In the genomic region with DNA sequence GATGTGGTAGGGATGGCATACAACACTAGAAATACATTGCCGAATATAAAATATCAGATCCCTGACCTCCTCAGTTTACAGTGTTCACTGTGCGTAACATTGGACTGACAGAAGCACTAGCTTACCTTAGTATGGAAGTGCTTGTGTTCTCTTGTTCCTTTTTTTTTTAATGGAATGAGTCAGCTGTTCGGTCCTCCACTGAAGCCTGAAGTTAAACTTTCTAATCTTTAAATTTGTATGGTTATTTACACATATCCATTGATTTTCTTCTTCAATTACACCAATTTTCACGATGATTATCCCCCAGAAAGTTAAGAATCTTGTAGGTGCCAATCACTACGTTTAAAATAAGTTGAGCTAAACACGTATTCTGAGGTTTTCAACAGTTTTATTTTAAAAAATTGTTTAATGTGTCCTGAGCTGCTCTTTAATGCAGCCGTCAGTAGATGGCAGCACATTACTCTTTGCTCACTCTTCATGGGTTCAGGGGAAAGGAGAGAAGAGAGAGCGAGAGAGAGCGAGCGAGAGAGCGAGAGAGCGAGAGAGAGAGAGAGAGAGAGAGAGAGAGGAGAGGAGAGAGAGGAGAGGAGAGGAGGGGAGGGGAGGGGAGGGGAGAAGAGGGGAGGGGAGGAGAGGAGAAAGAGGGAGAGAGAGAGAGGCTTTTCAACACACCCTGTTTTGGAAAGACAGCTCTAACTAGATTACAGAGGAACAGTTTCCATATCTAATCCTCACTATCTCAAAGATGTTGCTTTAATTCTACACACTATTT, we compare ENCODE assay signal across 8 cellular contexts.
A peak's percentile ranks its signal among the peaks of the same experiment; 100 is the strongest.
DNase-seq lines count a peak whose midpoint lies in the region; ATAC-seq and TF ChIP-seq lines count a peak whose summit lies in the region.

No MANE protein-coding gene starts in this region.

- peak; percentile 27 for ATAC-seq in GM19468 (IDR thresholded peaks at IDR 0.05; ENCODE audit: extremely low read depth, unreplicated experiment)
- peak; percentile 92 to 96 for ATAC-seq in activated naive CD4-positive, alpha-beta T cell treated with anti-CD3 and anti-CD28 coated beads, Interleukin-2, amount 50 U/mL, for 72 hours
- peak; percentile 89 to 99 (median 94) for ATAC-seq in psoas muscle
- no peak for ATAC-seq in HG02840 (IDR thresholded peaks at IDR 0.05; ENCODE audit: low FRiP score, unreplicated experiment)

- DNase-seq in Calu3 (peak; percentile 34), SIG-M5 (lab: John Stamatoyannopoulos, UW) (peak; percentile 11), cardiac muscle cell (ENCODE audit: low read depth in 1 of 2, low spot score in 1 of 2) (peak; percentile 79 to 89), psoas muscle (no peak)
- DNase-seq in activated naive CD4-positive, alpha-beta T cell treated with anti-CD3 and anti-CD28 coated beads, Interleukin-2, amount 50 U/mL, for 72 hours (ENCODE audit: low spot score in 2 of 2), result peak in 1 of 2 donors; percentile 45

- peaks cover 26% of the 10 kb centered on the region for H3K4me1 Mint-ChIP-seq in Calu3 (ENCODE audit: low read depth, unreplicated experiment)

- WGBS in psoas muscle, 3 donors, result 17 to 26% (median 21%) methylated on average over 7 to 10 of the region's 12 CpGs

- H3K27ac ChIP-seq in cardiac muscle cell (no peak overlapping the region), psoas muscle (no peak overlapping the region)

- H3K4me3 Mint-ChIP-seq in Calu3 (ENCODE audit: low read depth, unreplicated experiment), result peak overlapping the region; percentile 54

- no TSS peak for BruUV-seq in Calu3 (replicated peaks; lab: Mats Ljungman, UMichigan)

- TF ChIP-seq RAD21 in Ishikawa (IDR thresholded peaks at IDR 0.05; ENCODE audit: low read depth), result peak; percentile 87

- H3K4me3 ChIP-seq in cardiac muscle cell (no peak overlapping the region), psoas muscle (peak overlapping the region; percentile 44)

- H3K27me3 Mint-ChIP-seq in Calu3 (ENCODE audit: unreplicated experiment), result no peaks in the 10 kb centered on the region

- intact Hi-C loops in Calu3 (cut with micrococcal nuclease; ENCODE audit: unreplicated experiment) (no loop called here), psoas muscle (cut with DNase I) (loop anchor here (5.0 to 10.0 kb wide), 5 partner anchors 180 to 897 kb away; no protein-coding TSS in a partner anchor)

- no peaks in the 10 kb centered on the region for H3K9me3 Mint-ChIP-seq in Calu3 (ENCODE audit: low read depth, unreplicated experiment)
- H3K9me3 Mint-ChIP-seq in activated naive CD4-positive, alpha-beta T cell treated with anti-CD3 and anti-CD28 coated beads, Interleukin-2, amount 50 U/mL, for 72 hours, result no peaks in the 10 kb centered on the region

- TF ChIP-seq CTCF in Calu3 (IDR thresholded peaks at IDR 0.05; ENCODE audit: unreplicated experiment) (no peak), cardiac muscle cell (IDR thresholded peaks at IDR 0.05; ENCODE audit: low read depth, low read length) (peak; percentile 70), psoas muscle (IDR thresholded peaks at IDR 0.05) (peak; percentile 55)

- H3K27me3 ChIP-seq in cardiac muscle cell, result peaks cover 6% of the 10 kb centered on the region
- no peaks in the 10 kb centered on the region for H3K27me3 ChIP-seq in psoas muscle (ENCODE audit: insufficient read depth in 3 of 3, low read length in 2 of 3)

- CTCF ChIA-PET in Calu3 (lab: Charles Lee), result interaction anchor here (0.6 to 2.0 kb wide), 12 partner anchors 14 to 909 kb away, joined by 3 to 14 read pairs (median 5); partner anchors contain the start of gene SLC38A1

- TF ChIP-seq EP300 in Ishikawa (IDR thresholded peaks at IDR 0.05; ENCODE audit: borderline replicate concordance), result no peak

- H3K9me3 ChIP-seq in cardiac muscle cell (ENCODE audit: low read depth), result no peaks in the 10 kb centered on the region
- no peaks in the 10 kb centered on the region for H3K9me3 ChIP-seq in psoas muscle

- peaks cover 6% of the 10 kb centered on the region for H3K36me3 Mint-ChIP-seq in Calu3 (ENCODE audit: insufficient read depth, unreplicated experiment)
- H3K36me3 Mint-ChIP-seq in activated naive CD4-positive, alpha-beta T cell treated with anti-CD3 and anti-CD28 coated beads, Interleukin-2, amount 50 U/mL, for 72 hours, result no peaks in the 10 kb centered on the region

- peaks cover 8% of the 10 kb centered on the region for H3K4me1 ChIP-seq in cardiac muscle cell (ENCODE audit: low read depth)
- no peaks in the 10 kb centered on the region for H3K4me1 ChIP-seq in psoas muscle

- H3K36me3 ChIP-seq in cardiac muscle cell (no peaks in the 10 kb centered on the region), psoas muscle (ENCODE audit: insufficient read depth in 1 of 2, low read depth in 1 of 2) (no peaks in the 10 kb centered on the region)

- peak overlapping the region; percentile 88 for H3K27ac Mint-ChIP-seq in Calu3 (ENCODE audit: unreplicated experiment)
- peak overlapping the region; percentile 40 to 75 for H3K27ac Mint-ChIP-seq in activated naive CD4-positive, alpha-beta T cell treated with anti-CD3 and anti-CD28 coated beads, Interleukin-2, amount 50 U/mL, for 72 hours

TF ChIP-seq in Ishikawa, 13 proteins besides CTCF, POLR2A, EP300 and RAD21:
- no peak for TF ChIP-seq USF1 (IDR thresholded peaks at IDR 0.05)
- no peak for TF ChIP-seq YY1 (IDR thresholded peaks at IDR 0.05; ENCODE audit: low read depth)
- no peak for TF ChIP-seq EGR1 (IDR thresholded peaks at IDR 0.05)
- TF ChIP-seq REST (IDR thresholded peaks at IDR 0.05; ENCODE audit: low read depth), result no peak
- TF ChIP-seq NFIC (IDR thresholded peaks at IDR 0.05), result no peak
- TF ChIP-seq TCF12 (IDR thresholded peaks at IDR 0.05; ENCODE audit: low read depth), result no peak

Comparison
In these comparisons a context has a peak if more than half of its experiments do, and no peak if none do; other contexts are left out.
1. DNase-seq: peak in Calu3 (single experiment), SIG-M5 (single experiment) and cardiac muscle cell (2 of 2); none in psoas muscle (0 of 2).